12 cellular contexts compared by ENCODE assay signal in genomic region chr22:40310081-40310770, GRCh38. TPM values are rescaled to one million over a fixed set of nuclear protein-coding genes. Genes with fewer than 3 reads are reported as not detected.
DNase-seq lines count a peak whose midpoint lies in the region; ATAC-seq and TF ChIP-seq lines count a peak whose summit lies in the region.
"Had no signal": no experiment of that assay in that cellular context is flagged by ENCODE, and none has a peak within 500 bp of the region (broad histone marks: within the 10 kb centered on the region; RNA-seq: fewer than 3 reads in every experiment).

No MANE protein-coding gene starts in this region.

- TF ChIP-seq CTCF in VCaP (conservative IDR thresholded peaks at IDR 0.05) (no peak), foreskin fibroblast (IDR thresholded peaks at IDR 0.05; ENCODE audit: low read depth, low read length) (no peak), BE2C (IDR thresholded peaks at IDR 0.05; ENCODE audit: low read depth, low read length) (no peak)

- H3K27ac ChIP-seq in VCaP (peak overlapping the region; percentile 60), neuronal stem cell (replicated peaks; ENCODE audit: low read length) (no peak overlapping the region)
- H3K27ac ChIP-seq: neural progenitor cell had no signal

- H3K4me3 ChIP-seq in foreskin fibroblast (ENCODE audit: low read depth in 1 of 2, low read length in 2 of 2) (peak overlapping the region; percentile 24 to 35), neuronal stem cell (ENCODE audit: low read length in 2 of 2) (no peak overlapping the region), BE2C (ENCODE audit: low read depth, low read length) (no peak overlapping the region)
- H3K4me3 ChIP-seq: neural progenitor cell had no signal

- no peak overlapping the region for H4K91ac ChIP-seq in neuronal stem cell (ENCODE audit: low read depth, low read length, poor library complexity)

- H3K9me3 ChIP-seq in neuronal stem cell (replicated peaks in 1 of 2; ENCODE audit: control insufficient read depth in 2 of 2, insufficient read depth in 1 of 2, low read depth in 1 of 2, low read length in 2 of 2) (peaks cover 0 to 1% of the 10 kb centered on the region in 2 donors), BE2C (no peaks in the 10 kb centered on the region)

- H2BK5ac ChIP-seq in neuronal stem cell (ENCODE audit: low read length), result no peak overlapping the region

- H2BK12ac ChIP-seq in neuronal stem cell (ENCODE audit: low read length), result no peak overlapping the region

- DNase-seq in ELR (ENCODE audit: low read depth) (peak; percentile 90), foreskin fibroblast (peak; percentile 91 to 96), NCI-H1092 (lab: John Stamatoyannopoulos, UW) (no peak), neuronal stem cell (ENCODE audit: low spot score) (no peak), BE2C (no peak)
- DNase-seq in stimulated activated effector memory CD8-positive, alpha-beta T cell treated with anti-CD3 and anti-CD28 coated beads, Interleukin-12 subunit alpha, Interleukin-12 subunit beta, amount 100 ng/mL, for 72 hours (ENCODE audit: low spot score in 2 of 2), result no peak
- DNase-seq: activated naive CD4-positive, alpha-beta T cell treated with anti-CD3 and anti-CD28 coated beads, Interleukin-2, amount 10 ng/mL, durations not matched to agents 7 days and 5 days; NCI-H1436 treated with DMSO at 0.1 percent for 48 hours had no signal

- no peak for ATAC-seq in stimulated activated effector memory CD8-positive, alpha-beta T cell treated with anti-CD3 and anti-CD28 coated beads, Interleukin-12 subunit alpha, Interleukin-12 subunit beta, amount 100 ng/mL, for 72 hours
- no peak for ATAC-seq in GM21576 (IDR thresholded peaks at IDR 0.05; ENCODE audit: unreplicated experiment)
- ATAC-seq: activated CD4-positive, CD25-positive, alpha-beta regulatory T cell treated with anti-CD3 and anti-CD28 coated beads, Interleukin-2, amount 50 U/mL, for 24 hours had no signal

- no peak overlapping the region for H3K18ac ChIP-seq in neuronal stem cell (ENCODE audit: low read length)

- no peak overlapping the region for H3K4ac ChIP-seq in neuronal stem cell (ENCODE audit: low read length)

- peaks cover 17% of the 10 kb centered on the region for H3K4me1 Mint-ChIP-seq in stimulated activated effector memory CD8-positive, alpha-beta T cell treated with anti-CD3 and anti-CD28 coated beads, Interleukin-12 subunit alpha, Interleukin-12 subunit beta, amount 100 ng/mL, for 72 hours
- H3K4me1 Mint-ChIP-seq: neural progenitor cell had no signal

- WGBS in neuronal stem cell (ENCODE audit: extremely low coverage in 2 of 2, insufficient read length in 2 of 2, insufficient replicate concordance in 1 of 2), 2 donors, result no CpG with 5 or more reads among the region's 9 CpGs

- H3K9me3 Mint-ChIP-seq in stimulated activated effector memory CD8-positive, alpha-beta T cell treated with anti-CD3 and anti-CD28 coated beads, Interleukin-12 subunit alpha, Interleukin-12 subunit beta, amount 100 ng/mL, for 72 hours, result no peaks in the 10 kb centered on the region
- H3K9me3 Mint-ChIP-seq: activated naive CD4-positive, alpha-beta T cell treated with anti-CD3 and anti-CD28 coated beads, Interleukin-2, amount 10 ng/mL, durations not matched to agents 7 days and 5 days; neural progenitor cell had no signal

- H3K4me1 ChIP-seq in neuronal stem cell (ENCODE audit: control insufficient read depth in 2 of 2, insufficient read depth in 1 of 2, low read depth in 1 of 2, low read length in 2 of 2) (no peaks in the 10 kb centered on the region), BE2C (peaks cover 5% of the 10 kb centered on the region; the same call in 1 of the 2 replicates)
- H3K4me1 ChIP-seq: neural progenitor cell had no signal

- H3K36me3 ChIP-seq in neuronal stem cell (replicated peaks in 1 of 2; ENCODE audit: control insufficient read depth in 2 of 2, insufficient read depth in 2 of 2, low read length in 2 of 2) (peaks cover 34 to 90% of the 10 kb centered on the region in 2 donors), BE2C (peaks cover 74% of the 10 kb centered on the region)

- no peak overlapping the region for H3K4me2 ChIP-seq in neuronal stem cell (ENCODE audit: insufficient read depth, low read length, poor library complexity, severe bottlenecking)
- H3K4me2 ChIP-seq: neural progenitor cell had no signal

- H3K27ac Mint-ChIP-seq in stimulated activated effector memory CD8-positive, alpha-beta T cell treated with anti-CD3 and anti-CD28 coated beads, Interleukin-12 subunit alpha, Interleukin-12 subunit beta, amount 100 ng/mL, for 72 hours, result peak overlapping the region; percentile 30
- H3K27ac Mint-ChIP-seq: activated naive CD4-positive, alpha-beta T cell treated with anti-CD3 and anti-CD28 coated beads, Interleukin-2, amount 10 ng/mL, durations not matched to agents 7 days and 5 days; neural progenitor cell had no signal

- no peak overlapping the region for H2BK120ac ChIP-seq in neuronal stem cell (ENCODE audit: low read depth, low read length)

- H4K8ac ChIP-seq in neuronal stem cell (ENCODE audit: low read depth, low read length), result no peak overlapping the region

- no peak overlapping the region for H3K9ac ChIP-seq in neuronal stem cell (ENCODE audit: low read depth, low read length, poor library complexity)
- H3K9ac ChIP-seq: neural progenitor cell had no signal

- H2AFZ ChIP-seq in neuronal stem cell (ENCODE audit: low read length), result no peak overlapping the region
- H2AFZ ChIP-seq: neural progenitor cell had no signal

- no peak overlapping the region for H3K23ac ChIP-seq in neuronal stem cell (ENCODE audit: low read depth, low read length, poor library complexity)

- no peak overlapping the region for H2BK15ac ChIP-seq in neuronal stem cell (ENCODE audit: low read length)

- H3K14ac ChIP-seq in neuronal stem cell (ENCODE audit: low read length), result no peak overlapping the region

- no peak overlapping the region for H3K4me3 Mint-ChIP-seq in stimulated activated effector memory CD8-positive, alpha-beta T cell treated with anti-CD3 and anti-CD28 coated beads, Interleukin-12 subunit alpha, Interleukin-12 subunit beta, amount 100 ng/mL, for 72 hours
- H3K4me3 Mint-ChIP-seq: activated naive CD4-positive, alpha-beta T cell treated with anti-CD3 and anti-CD28 coated beads, Interleukin-2, amount 10 ng/mL, durations not matched to agents 7 days and 5 days; neural progenitor cell had no signal

- no peak overlapping the region for H2AK5ac ChIP-seq in neuronal stem cell (ENCODE audit: low read depth, low read length)

- peaks cover 85% of the 10 kb centered on the region for H3K36me3 Mint-ChIP-seq in stimulated activated effector memory CD8-positive, alpha-beta T cell treated with anti-CD3 and anti-CD28 coated beads, Interleukin-12 subunit alpha, Interleukin-12 subunit beta, amount 100 ng/mL, for 72 hours

- H3K27me3 ChIP-seq in neuronal stem cell (ENCODE audit: control insufficient read depth in 3 of 3, insufficient read depth in 3 of 3, low read depth in 1 of 3, low read length in 3 of 3) (peaks cover 0 to 1% (median 0%) of the 10 kb centered on the region in 3 experiments), BE2C (no peaks in the 10 kb centered on the region)
- H3K27me3 ChIP-seq: neural progenitor cell had no signal

- no peaks in the 10 kb centered on the region for H3K79me1 ChIP-seq in neuronal stem cell (ENCODE audit: low read depth, low read length)

RNA-seq across cellular contexts. Expression of gene ADSL, which starts 36.1 kb away (rescaled TPM):
- polyA plus RNA-seq in neuronal stem cell (2013, experiment 1 of 2), result 70.7 TPM
- 69.7 TPM for polyA plus RNA-seq in neuronal stem cell (2013, experiment 2 of 2)
- 96.3 TPM for polyA plus RNA-seq in BE2C (2012; ENCODE audit: insufficient read depth, insufficient read length, low read depth)

Comparison
In these comparisons a context has a peak if more than half of its experiments do, and no peak if none do; other contexts are left out.
1. DNase-seq: peak in ELR (single experiment) and foreskin fibroblast (2 of 2); none in stimulated activated effector memory CD8-positive, alpha-beta T cell treated with anti-CD3 and anti-CD28 coated beads, Interleukin-12 subunit alpha, Interleukin-12 subunit beta, amount 100 ng/mL, for 72 hours (0 of 2), NCI-H1092 (single experiment), neuronal stem cell (single experiment) and BE2C (single experiment).
2. H3K4me3 ChIP-seq: peak in foreskin fibroblast (2 of 2); none in neuronal stem cell (0 of 2) and BE2C (single experiment).